ENCODE assay signal across 16 cellular contexts in genomic region chr17:50841277-50841948, GRCh38. TPM values are rescaled to one million over a fixed set of nuclear protein-coding genes. Genes with fewer than 3 reads are reported as not detected.
DNase-seq lines count a peak whose midpoint lies in the region; ATAC-seq and TF ChIP-seq lines count a peak whose summit lies in the region.
"Had no signal": no experiment of that assay in that cellular context is flagged by ENCODE, and none has a peak within 500 bp of the region (broad histone marks: within the 10 kb centered on the region; RNA-seq: fewer than 3 reads in every experiment).

No MANE protein-coding gene starts in this region.

- ATAC-seq in HG02798 (IDR thresholded peaks at IDR 0.05; ENCODE audit: poor library complexity, unreplicated experiment), result peak; percentile 6
- ATAC-seq in body of pancreas, result peak; percentile 7
- ATAC-seq in GM19463 (IDR thresholded peaks at IDR 0.05; ENCODE audit: unreplicated experiment), result no peak
- no peak for ATAC-seq in GM18868 (IDR thresholded peaks at IDR 0.05; ENCODE audit: unreplicated experiment)
- ATAC-seq in psoas muscle, result no peak

- in situ Hi-C loops in GM13976 (cut with MboI; ENCODE audit: low sequenced_read_pairs, unreplicated experiment), result loop anchor here (5.0 kb wide), 1 partner anchor 54 kb away; no protein-coding TSS in a partner anchor

- peaks cover 12% of the 10 kb centered on the region for H3F3A ChIP-seq in neural progenitor cell (ENCODE audit: low read depth)

- H4K20me1 ChIP-seq in neural progenitor cell (ENCODE audit: low read depth), result no peaks in the 10 kb centered on the region

- no peak overlapping the region for H3K27ac ChIP-seq in body of pancreas
- no peak overlapping the region for H3K27ac ChIP-seq in neural progenitor cell
- no peak overlapping the region for H3K27ac ChIP-seq in psoas muscle
- H3K27ac ChIP-seq: prostate gland, testis had no signal

- no peaks in the 10 kb centered on the region for H3K79me2 ChIP-seq in neural progenitor cell (ENCODE audit: low read depth)

- DNase-seq in GM13976 (ENCODE audit: low spot score) (peak; percentile 34), body of pancreas (no peak), neural progenitor cell (ENCODE audit: low spot score) (no peak), SKM-1 (lab: John Stamatoyannopoulos, UW; ENCODE audit: unreplicated experiment) (no peak), psoas muscle (no peak)
- DNase-seq: naive B cell had no signal

- H3K9me3 ChIP-seq in body of pancreas (no peaks in the 10 kb centered on the region), neural progenitor cell (ENCODE audit: low read depth) (no peaks in the 10 kb centered on the region), psoas muscle (no peaks in the 10 kb centered on the region)
- H3K9me3 ChIP-seq: BE2C, prostate gland, testis had no signal

- H3K4me3 ChIP-seq in body of pancreas (no peak overlapping the region), neural progenitor cell (no peak overlapping the region), psoas muscle (no peak overlapping the region)
- H3K4me3 ChIP-seq: lung, prostate gland, testis had no signal

- peaks cover 21% of the 10 kb centered on the region for H3K27me3 Mint-ChIP-seq in neural progenitor cell (ENCODE audit: insufficient read depth, low read depth)
- H3K27me3 Mint-ChIP-seq: activated CD4-positive, alpha-beta memory T cell treated with anti-CD3 and anti-CD28 coated beads for 36 hours; central memory CD8-positive, alpha-beta T cell; T-cell had no signal

- no peak overlapping the region for H3K9ac ChIP-seq in neural progenitor cell

- no peaks in the 10 kb centered on the region for H3K36me3 ChIP-seq in body of pancreas (replicated peaks in 1 of 2; ENCODE audit: insufficient read depth in 1 of 2, low read depth in 2 of 2)
- H3K36me3 ChIP-seq in neural progenitor cell, result no peaks in the 10 kb centered on the region
- no peaks in the 10 kb centered on the region for H3K36me3 ChIP-seq in psoas muscle (ENCODE audit: insufficient read depth in 1 of 2, low read depth in 1 of 2)
- H3K36me3 ChIP-seq: BE2C, prostate gland had no signal

- no peak for TF ChIP-seq CTCF in GM13976 (IDR thresholded peaks at IDR 0.05; ENCODE audit: borderline replicate concordance, control extremely low read depth, extremely low read depth, insufficient read depth, missing control alignments)
- TF ChIP-seq CTCF in body of pancreas (IDR thresholded peaks at IDR 0.05), result no peak
- TF ChIP-seq CTCF in neural progenitor cell (IDR thresholded peaks at IDR 0.05), result no peak
- TF ChIP-seq CTCF in psoas muscle (IDR thresholded peaks at IDR 0.05), result no peak

- WGBS in body of pancreas, 2 donors, result 52 to 64% methylated on average over 9 to 11 of the region's 11 CpGs
- 67 to 70% (median 69%) methylated on average over 11 of the region's 11 CpGs for WGBS in psoas muscle, 3 donors

- H3K4me1 Mint-ChIP-seq in neural progenitor cell, result peaks cover 26% of the 10 kb centered on the region

- H2AFZ ChIP-seq in neural progenitor cell (replicated peaks), result peak overlapping the region; percentile 99

- H3K4me1 ChIP-seq in body of pancreas (peaks cover 6% of the 10 kb centered on the region), neural progenitor cell (peaks cover 15% of the 10 kb centered on the region), psoas muscle (peaks cover 22% of the 10 kb centered on the region)
- H3K4me1 ChIP-seq: prostate gland had no signal

- peak overlapping the region; percentile 28 for H3K27ac Mint-ChIP-seq in neural progenitor cell
- H3K27ac Mint-ChIP-seq: activated CD4-positive, alpha-beta memory T cell treated with anti-CD3 and anti-CD28 coated beads for 36 hours had no signal

- no peak overlapping the region for H3K4me2 ChIP-seq in neural progenitor cell

- no peak for TF ChIP-seq POLR2A in body of pancreas (IDR thresholded peaks at IDR 0.05)

- H3K4me3 Mint-ChIP-seq in neural progenitor cell, result no peak overlapping the region
- H3K4me3 Mint-ChIP-seq: activated CD4-positive, alpha-beta memory T cell treated with anti-CD3 and anti-CD28 coated beads for 36 hours; central memory CD8-positive, alpha-beta T cell; naive B cell; T-cell had no signal

- H3K27me3 ChIP-seq in body of pancreas (no peaks in the 10 kb centered on the region), neural progenitor cell (no peaks in the 10 kb centered on the region), psoas muscle (ENCODE audit: insufficient read depth in 3 of 3, low read length in 2 of 3) (no peaks in the 10 kb centered on the region)
- H3K27me3 ChIP-seq: BE2C, testis had no signal

- no peaks in the 10 kb centered on the region for H3K36me3 Mint-ChIP-seq in neural progenitor cell
- H3K36me3 Mint-ChIP-seq: activated CD4-positive, alpha-beta memory T cell treated with anti-CD3 and anti-CD28 coated beads for 36 hours; naive B cell; T-cell had no signal

- H3K9me3 Mint-ChIP-seq in neural progenitor cell, result no peaks in the 10 kb centered on the region
- H3K9me3 Mint-ChIP-seq: activated CD4-positive, alpha-beta memory T cell treated with anti-CD3 and anti-CD28 coated beads for 36 hours; central memory CD8-positive, alpha-beta T cell; naive B cell; T-cell had no signal

- intact Hi-C loops in body of pancreas (cut with DNase I), result loop anchor here (5.0 to 10.0 kb wide), 2 partner anchors 54 to 287 kb away; no protein-coding TSS in a partner anchor
- intact Hi-C loops in psoas muscle (cut with DNase I), result loop anchor here in 1 of 2 donors (2.0 to 5.0 kb wide), 3 partner anchors 25 to 294 kb away; partner anchors contain the start of gene SPATA20

RNA-seq across cellular contexts. Expression of gene WFIKKN2, which starts 6.0 kb away (rescaled TPM):
- total RNA-seq in body of pancreas (under 1 TPM; 0.26 to 0.66 TPM), neural progenitor cell (ENCODE audit: low replicate concordance) (not detected in 2 replicates), psoas muscle (1 to 10 TPM in 2 of 4 donors, under 1 TPM in 2; 0.25 to 3.4 (median 1.1) TPM)
- polyA plus RNA-seq in psoas muscle, result under 1 TPM; 0.09 to 0.32 (median 0.30) TPM
- total RNA-seq: activated CD4-positive, alpha-beta memory T cell treated with anti-CD3 and anti-CD28 coated beads for 36 hours; T-cell had no signal

RNA-seq across cellular contexts. Expression of gene TOB1, which starts 24.7 kb away (rescaled TPM):
- 10 to 100 TPM; 36.8 to 46.1 TPM for total RNA-seq in body of pancreas
- 13.6 and 18.2 TPM in 2 replicates for total RNA-seq in neural progenitor cell (ENCODE audit: low replicate concordance)
- total RNA-seq in psoas muscle, result 100 to 1,000 TPM in 3 of 4 donors, 10 to 100 TPM in 1; 74.9 to 155 (median 102) TPM
- polyA plus RNA-seq in psoas muscle, result 10 to 100 TPM; 12.8 to 40.9 (median 21.4) TPM

Comparison
In these comparisons a context has a peak if more than half of its experiments do, and no peak if none do; other contexts are left out.
1. ATAC-seq: peak in HG02798 (single experiment) and body of pancreas (single experiment); none in GM19463 (single experiment), GM18868 (single experiment) and psoas muscle (0 of 4).